ENCODE assay signal across 28 cellular contexts in genomic region chr10:94571528-94571927, GRCh38. TPM values are rescaled to one million over a fixed set of nuclear protein-coding genes. Genes with fewer than 3 reads are reported as not detected.
A peak's percentile ranks its signal among the peaks of the same experiment; 100 is the strongest.
DNase-seq lines count a peak whose midpoint lies in the region; ATAC-seq and TF ChIP-seq lines count a peak whose summit lies in the region.
"Had no signal": no experiment of that assay in that cellular context is flagged by ENCODE, and none has a peak within 500 bp of the region (broad histone marks: within the 10 kb centered on the region; RNA-seq: fewer than 3 reads in every experiment).

No MANE protein-coding gene starts in this region.

- no peaks in the 10 kb centered on the region for H3K4me1 ChIP-seq in colonic mucosa
- H3K4me1 ChIP-seq: upper lobe of left lung had no signal

- H3K4me3 Mint-ChIP-seq in HFFc6 (no peak overlapping the region), chondrocyte (ENCODE audit: unreplicated experiment) (no peak overlapping the region)
- H3K4me3 Mint-ChIP-seq: activated CD4-positive, alpha-beta T cell treated with anti-CD3 and anti-CD28 coated beads, Interleukin-2, amount 10 ng/mL, durations not matched to agents 24 days and 14 days; central memory CD8-positive, alpha-beta T cell; naive thymus-derived CD8-positive, alpha-beta T cell; stimulated activated effector memory CD8-positive, alpha-beta T cell treated with anti-CD3 and anti-CD28 coated beads, Interleukin-12 subunit alpha, Interleukin-12 subunit beta, amount 100 ng/mL, for 72 hours had no signal

- no peaks in the 10 kb centered on the region for H3K9me3 ChIP-seq in colonic mucosa
- H3K9me3 ChIP-seq: ovary, upper lobe of left lung had no signal

- H3K27me3 Mint-ChIP-seq in HFFc6 (ENCODE audit: insufficient read depth) = no peaks in the 10 kb centered on the region
- H3K27me3 Mint-ChIP-seq in chondrocyte (ENCODE audit: low read depth) = no peaks in the 10 kb centered on the region
- H3K27me3 Mint-ChIP-seq: activated CD4-positive, alpha-beta T cell treated with anti-CD3 and anti-CD28 coated beads, Interleukin-2, amount 10 ng/mL, durations not matched to agents 24 days and 14 days; CD4-positive, CD25-positive, alpha-beta regulatory T cell; central memory CD8-positive, alpha-beta T cell; naive thymus-derived CD8-positive, alpha-beta T cell had no signal

- TF ChIP-seq CTCF in HFFc6 (IDR thresholded peaks at IDR 0.05) (no peak), chondrocyte (IDR thresholded peaks at IDR 0.05) (no peak), colonic mucosa (IDR thresholded peaks at IDR 0.05) (no peak)

- no peak overlapping the region for H3K9ac ChIP-seq in colonic mucosa (ENCODE audit: low read depth in 2 of 2, low read length in 2 of 2)

- H3K27ac ChIP-seq in colonic mucosa = no peak overlapping the region
- H3K27ac ChIP-seq: HL-60, ovary, upper lobe of left lung had no signal

- DNase-seq in AG08396 (ENCODE audit: low spot score) (peak; percentile 4), HFFc6 (peak; percentile 37), chondrocyte (ENCODE audit: low spot score) (no peak), hepatic stellate cell (ENCODE audit: low spot score) (peak; percentile 9), NCI-H748 treated with DMSO at 0.1 percent for 48 hours (lab: John Stamatoyannopoulos, UW) (no peak), colonic mucosa (no peak)
- DNase-seq: activated CD4-positive, alpha-beta T cell treated with anti-CD3 and anti-CD28 coated beads, Interleukin-2, amount 10 ng/mL, durations not matched to agents 24 days and 14 days; activated naive CD4-positive, alpha-beta T cell treated with Interleukin-2 at 50 U/mL for 16 hours; activated T-cell treated with anti-CD3 and anti-CD28 coated beads, Interleukin-2, amount 50 U/mL, for 48 hours; CD4-positive, CD25-positive, alpha-beta regulatory T cell; islet precursor cell; left ventricle myocardium superior; midbrain; naive thymus-derived CD8-positive, alpha-beta T cell; NCI-H1105; NCI-H1930; NCI-H774; ovary; retina; stimulated activated CD4-positive, alpha-beta T cell treated with anti-CD3 and anti-CD28 coated beads, Interleukin-2, amount 100 ng/mL, for 48 hours; substantia nigra; upper lobe of left lung had no signal

- H3K9me3 Mint-ChIP-seq in HFFc6 (no peaks in the 10 kb centered on the region), chondrocyte (ENCODE audit: low read depth) (no peaks in the 10 kb centered on the region)
- H3K9me3 Mint-ChIP-seq: activated CD4-positive, alpha-beta T cell treated with anti-CD3 and anti-CD28 coated beads, Interleukin-2, amount 10 ng/mL, durations not matched to agents 24 days and 14 days; CD4-positive, CD25-positive, alpha-beta regulatory T cell; central memory CD8-positive, alpha-beta T cell; naive thymus-derived CD8-positive, alpha-beta T cell; stimulated activated effector memory CD8-positive, alpha-beta T cell treated with anti-CD3 and anti-CD28 coated beads, Interleukin-12 subunit alpha, Interleukin-12 subunit beta, amount 100 ng/mL, for 72 hours had no signal

- H3K4me3 ChIP-seq in colonic mucosa = no peak overlapping the region
- H3K4me3 ChIP-seq: ovary, upper lobe of left lung had no signal

- peak overlapping the region; percentile 60 for H3K27ac Mint-ChIP-seq in HFFc6
- H3K27ac Mint-ChIP-seq in chondrocyte (ENCODE audit: unreplicated experiment) = peak overlapping the region; percentile 38
- H3K27ac Mint-ChIP-seq: activated CD4-positive, alpha-beta T cell treated with anti-CD3 and anti-CD28 coated beads, Interleukin-2, amount 10 ng/mL, durations not matched to agents 24 days and 14 days; CD4-positive, CD25-positive, alpha-beta regulatory T cell; stimulated activated effector memory CD8-positive, alpha-beta T cell treated with anti-CD3 and anti-CD28 coated beads, Interleukin-12 subunit alpha, Interleukin-12 subunit beta, amount 100 ng/mL, for 72 hours had no signal

- intact Hi-C loops in colonic mucosa (cut with DNase I) = no loop called here

- H3K4me1 Mint-ChIP-seq in HFFc6 (ENCODE audit: low read depth) (peaks cover 25% of the 10 kb centered on the region), chondrocyte (ENCODE audit: low read depth) (peaks cover 4% of the 10 kb centered on the region)
- H3K4me1 Mint-ChIP-seq: central memory CD8-positive, alpha-beta T cell; naive thymus-derived CD8-positive, alpha-beta T cell had no signal

- H3K36me3 Mint-ChIP-seq in HFFc6 (ENCODE audit: low read depth) (peaks cover 21% of the 10 kb centered on the region), chondrocyte (ENCODE audit: low read depth) (peaks cover 10% of the 10 kb centered on the region)

- ATAC-seq in GM18520 (IDR thresholded peaks at IDR 0.05; ENCODE audit: unreplicated experiment) (no peak), HG03045 (IDR thresholded peaks at IDR 0.05; ENCODE audit: unreplicated experiment) (no peak)
- ATAC-seq: HepG2; left ventricle myocardium superior; naive thymus-derived CD8-positive, alpha-beta T cell; stimulated activated effector memory CD8-positive, alpha-beta T cell treated with anti-CD3 and anti-CD28 coated beads, Interleukin-12 subunit alpha, Interleukin-12 subunit beta, amount 100 ng/mL, for 72 hours had no signal

- no peaks in the 10 kb centered on the region for H3K27me3 ChIP-seq in colonic mucosa
- H3K27me3 ChIP-seq: ovary, upper lobe of left lung had no signal

- H3K36me3 ChIP-seq in colonic mucosa = no peaks in the 10 kb centered on the region
- H3K36me3 ChIP-seq: ovary, upper lobe of left lung had no signal

RNA-seq across cellular contexts. Expression of gene HELLS, which starts 25.9 kb away (rescaled TPM):
- total RNA-seq in HFFc6 (2021; fragmentation: NEBNext Ultra II Directional; extraction: Animal tissue kit (Norgen Biotek cat#: 25700)) = 10 to 100 TPM; 25.3 to 53.5 (median 50.9) TPM
- 11.7 to 45.3 TPM (median 16.4 TPM) in 3 replicates for total RNA-seq in chondrocyte
- 10 to 100 TPM; 17.9 to 81.1 TPM for total RNA-seq in colonic mucosa

Comparison
In these comparisons a context has a peak if more than half of its experiments do, and no peak if none do; other contexts are left out.
1. DNase-seq: peak in AG08396 (single experiment), HFFc6 (single experiment) and hepatic stellate cell (single experiment); none in chondrocyte (single experiment), NCI-H748 treated with DMSO at 0.1 percent for 48 hours (single experiment) and colonic mucosa (single experiment).